27 cellular contexts compared by ENCODE assay signal in genomic region chr18:49847524-49847923, GRCh38.
"Had no signal": no experiment of that assay in that cellular context is flagged by ENCODE, and none has a peak within 500 bp of the region (broad histone marks: within the 10 kb centered on the region; RNA-seq: fewer than 3 reads in every experiment).

No MANE protein-coding gene starts in this region.

- H3K27me3 ChIP-seq: adrenal gland, body of pancreas, ovary had no signal

- H3K36me3 Mint-ChIP-seq: activated CD8-positive, alpha-beta memory T cell treated with anti-CD3 and anti-CD28 coated beads, Interleukin-2, amount 10 ng/mL, durations not matched to agents 7 days and 5 days; activated naive CD8-positive, alpha-beta T cell treated with anti-CD3 and anti-CD28 coated beads for 36 hours; stimulated activated effector memory CD8-positive, alpha-beta T cell treated with anti-CD3 and anti-CD28 coated beads, Interleukin-12 subunit alpha, Interleukin-12 subunit beta, amount 100 ng/mL, for 72 hours had no signal

- H3K9me3 Mint-ChIP-seq: activated naive CD8-positive, alpha-beta T cell treated with anti-CD3 and anti-CD28 coated beads for 36 hours; activated T-cell treated with anti-CD3 and anti-CD28 coated beads, Interleukin-2, amount 50 U/mL, for 72 hours; memory B cell; nephron; stimulated activated effector memory CD8-positive, alpha-beta T cell treated with anti-CD3 and anti-CD28 coated beads, Interleukin-12 subunit alpha, Interleukin-12 subunit beta, amount 100 ng/mL, for 72 hours; stimulated activated naive CD8-positive, alpha-beta T cell treated with anti-CD3 and anti-CD28 coated beads, Interleukin-15, amount 100 ng/mL, for 72 hours had no signal

- H3K27ac ChIP-seq: adrenal gland, body of pancreas, gastrocnemius medialis, neutrophil, ovary, prostate gland, sigmoid colon had no signal

- H3K4me3 Mint-ChIP-seq: activated CD4-positive, alpha-beta T cell treated with anti-CD3 and anti-CD28 coated beads for 36 hours; activated CD8-positive, alpha-beta memory T cell treated with anti-CD3 and anti-CD28 coated beads, Interleukin-2, amount 10 ng/mL, durations not matched to agents 7 days and 5 days; activated CD8-positive, alpha-beta T cell treated with anti-CD3 and anti-CD28 coated beads, Interleukin-2, amount 10 ng/mL, durations not matched to agents 7 days and 5 days; activated naive CD8-positive, alpha-beta T cell treated with anti-CD3 and anti-CD28 coated beads for 36 hours; activated T-cell treated with anti-CD3 and anti-CD28 coated beads, Interleukin-2, amount 50 U/mL, for 72 hours; memory B cell; nephron; stimulated activated effector memory CD8-positive, alpha-beta T cell treated with anti-CD3 and anti-CD28 coated beads, Interleukin-12 subunit alpha, Interleukin-12 subunit beta, amount 100 ng/mL, for 72 hours; stimulated activated naive CD8-positive, alpha-beta T cell treated with anti-CD3 and anti-CD28 coated beads, Interleukin-15, amount 100 ng/mL, for 72 hours had no signal

- H3K4me1 Mint-ChIP-seq: activated CD4-positive, alpha-beta T cell treated with anti-CD3 and anti-CD28 coated beads for 36 hours; activated CD8-positive, alpha-beta memory T cell treated with anti-CD3 and anti-CD28 coated beads, Interleukin-2, amount 10 ng/mL, durations not matched to agents 7 days and 5 days; activated naive CD8-positive, alpha-beta T cell treated with anti-CD3 and anti-CD28 coated beads for 36 hours; memory B cell; stimulated activated naive CD8-positive, alpha-beta T cell treated with anti-CD3 and anti-CD28 coated beads, Interleukin-15, amount 100 ng/mL, for 72 hours had no signal

- H3K4me3 ChIP-seq: adrenal gland, body of pancreas, gastrocnemius medialis, ovary, prostate gland, sigmoid colon had no signal

- DNase-seq: activated CD4-positive, alpha-beta T cell treated with anti-CD3 and anti-CD28 coated beads for 36 hours; activated CD4-positive, CD25-positive, alpha-beta regulatory T cell; activated CD8-positive, alpha-beta memory T cell treated with anti-CD3 and anti-CD28 coated beads, Interleukin-2, amount 10 ng/mL, durations not matched to agents 7 days and 5 days; activated CD8-positive, alpha-beta T cell treated with anti-CD3 and anti-CD28 coated beads, Interleukin-2, amount 10 ng/mL, durations not matched to agents 7 days and 5 days; activated naive CD4-positive, alpha-beta T cell treated with Interleukin-2 at 50 U/mL for 16 hours; activated naive CD8-positive, alpha-beta T cell treated with anti-CD3 and anti-CD28 coated beads for 36 hours; activated T-cell treated with anti-CD3 and anti-CD28 coated beads, Interleukin-2, amount 50 U/mL, for 72 hours; adrenal gland; aorta; body of pancreas; effector memory CD4-positive, alpha-beta T cell; gastrocnemius medialis; glutamatergic neuron; kidney; left colon; ovary; retina; sigmoid colon; small intestine; stimulated activated CD4-positive, alpha-beta T cell treated with anti-CD3 and anti-CD28 coated beads, Interleukin-4, amount 100 ng/mL, for 24 hours; stimulated activated naive CD8-positive, alpha-beta T cell treated with anti-CD3 and anti-CD28 coated beads, Interleukin-15, amount 100 ng/mL, for 72 hours; substantia nigra had no signal

- ATAC-seq: activated CD4-positive, alpha-beta T cell treated with anti-CD3 and anti-CD28 coated beads for 36 hours; activated CD8-positive, alpha-beta memory T cell treated with anti-CD3 and anti-CD28 coated beads, Interleukin-2, amount 10 ng/mL, durations not matched to agents 7 days and 5 days; activated CD8-positive, alpha-beta T cell treated with anti-CD3 and anti-CD28 coated beads, Interleukin-2, amount 10 ng/mL, durations not matched to agents 7 days and 5 days; activated T-cell treated with anti-CD3 and anti-CD28 coated beads, Interleukin-2, amount 50 U/mL, for 72 hours; body of pancreas; gastrocnemius medialis; left colon; stimulated activated effector memory CD8-positive, alpha-beta T cell treated with anti-CD3 and anti-CD28 coated beads, Interleukin-12 subunit alpha, Interleukin-12 subunit beta, amount 100 ng/mL, for 72 hours; stimulated activated naive CD8-positive, alpha-beta T cell treated with anti-CD3 and anti-CD28 coated beads, Interleukin-15, amount 100 ng/mL, for 72 hours had no signal

- H3K36me3 ChIP-seq: adrenal gland, gastrocnemius medialis, neutrophil, ovary, prostate gland, sigmoid colon had no signal

- H3K4me1 ChIP-seq: adrenal gland, body of pancreas, prostate gland had no signal

- H3K27ac Mint-ChIP-seq: activated CD4-positive, alpha-beta T cell treated with anti-CD3 and anti-CD28 coated beads for 36 hours; activated CD8-positive, alpha-beta memory T cell treated with anti-CD3 and anti-CD28 coated beads, Interleukin-2, amount 10 ng/mL, durations not matched to agents 7 days and 5 days; activated CD8-positive, alpha-beta T cell treated with anti-CD3 and anti-CD28 coated beads, Interleukin-2, amount 10 ng/mL, durations not matched to agents 7 days and 5 days; activated naive CD8-positive, alpha-beta T cell treated with anti-CD3 and anti-CD28 coated beads for 36 hours; activated T-cell treated with anti-CD3 and anti-CD28 coated beads, Interleukin-2, amount 50 U/mL, for 72 hours; memory B cell; nephron had no signal

- H3K9me3 ChIP-seq: adrenal gland, body of pancreas, gastrocnemius medialis, neutrophil, ovary, prostate gland, sigmoid colon had no signal
